11 cellular contexts compared by ENCODE assay signal in the genomic region with DNA sequence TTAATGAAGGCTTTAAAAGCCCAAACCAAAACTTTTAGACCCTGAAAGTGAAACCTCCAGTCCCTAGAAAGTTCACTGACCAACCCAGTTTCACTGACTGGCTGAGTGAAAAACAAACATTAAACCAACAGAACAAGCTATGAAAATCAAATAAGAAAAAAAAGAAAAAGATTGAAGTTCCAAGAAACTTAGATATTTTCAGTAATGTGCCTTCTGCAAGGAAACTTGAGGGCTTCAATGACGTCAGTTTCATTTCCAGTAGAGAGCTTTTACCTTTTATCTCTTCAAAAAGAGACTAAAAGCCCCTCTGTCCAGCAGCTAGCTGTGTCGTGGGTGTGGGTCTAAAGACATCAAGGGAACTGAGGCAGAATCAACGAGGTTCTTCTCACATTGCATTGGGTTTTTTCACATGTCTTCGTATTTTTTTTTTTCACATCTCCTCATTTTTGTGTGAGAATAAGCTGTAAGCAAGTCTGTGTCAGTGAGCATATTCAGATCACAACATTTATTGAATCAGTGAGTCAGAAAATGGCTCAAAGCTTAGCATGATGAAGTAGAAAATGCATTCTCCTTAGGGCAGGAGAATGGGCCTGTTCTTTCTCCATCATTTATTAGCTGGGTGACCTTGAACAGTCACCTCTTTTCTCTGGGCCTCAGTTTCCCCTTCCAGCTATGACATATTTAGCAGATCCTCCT. TPM values are rescaled to one million over a fixed set of nuclear protein-coding genes. Genes with fewer than 3 reads are reported as not detected.
DNase-seq lines count a peak whose midpoint lies in the region; ATAC-seq and TF ChIP-seq lines count a peak whose summit lies in the region.
"Had no signal": no experiment of that assay in that cellular context is flagged by ENCODE, and none has a peak within 500 bp of the region (broad histone marks: within the 10 kb centered on the region; RNA-seq: fewer than 3 reads in every experiment).

No MANE protein-coding gene starts in this region.

- DNase-seq in GM12865 (ENCODE audit: low read depth) (peak; percentile 55), left cardiac atrium (no peak), HUDEP-2 (lab: John Stamatoyannopoulos, UW; ENCODE audit: unreplicated experiment in 76 of 76) (no peak), SKM-1 treated with dmso at 0.1 percent for 144 hours (lab: John Stamatoyannopoulos, UW; ENCODE audit: unreplicated experiment) (no peak)
- no peak for DNase-seq in central memory CD8-positive, alpha-beta T cell (ENCODE audit: low spot score in 2 of 2)
- DNase-seq: DND-41, mammary epithelial cell had no signal

- peak overlapping the region; percentile 23 for H3K4me3 Mint-ChIP-seq in central memory CD8-positive, alpha-beta T cell

- no peak for TF ChIP-seq CTCF in GM12865 (IDR thresholded peaks at IDR 0.05; ENCODE audit: insufficient read depth, low read depth, low read length, missing control alignments)

- H3K27ac Mint-ChIP-seq in central memory CD8-positive, alpha-beta T cell (ENCODE audit: low read depth), result peak overlapping the region; percentile 78

- peaks cover 11% of the 10 kb centered on the region for H3K9me3 Mint-ChIP-seq in central memory CD8-positive, alpha-beta T cell

- no peak overlapping the region for H3K4me3 ChIP-seq in GM12865 (ENCODE audit: low read depth, low read length)

- peaks cover 54% of the 10 kb centered on the region for H3K4me1 Mint-ChIP-seq in central memory CD8-positive, alpha-beta T cell

- H3K27me3 Mint-ChIP-seq in central memory CD8-positive, alpha-beta T cell, result no peaks in the 10 kb centered on the region

- peaks cover 1% of the 10 kb centered on the region for H3K36me3 Mint-ChIP-seq in central memory CD8-positive, alpha-beta T cell (ENCODE audit: insufficient read depth)

- ATAC-seq in GM19467 (IDR thresholded peaks at IDR 0.05; ENCODE audit: unreplicated experiment) (peak; percentile 51), HG03520 (IDR thresholded peaks at IDR 0.05; ENCODE audit: unreplicated experiment) (peak; percentile 42), left cardiac atrium (no peak), GM19463 (IDR thresholded peaks at IDR 0.05; ENCODE audit: unreplicated experiment) (no peak)
- ATAC-seq in central memory CD8-positive, alpha-beta T cell (replicated peaks; ENCODE audit: extremely low read depth, poor library complexity, severe bottlenecking), result no peak
- ATAC-seq: esophagus mucosa had no signal

- intact Hi-C loops in left cardiac atrium (cut with DNase I), result loop anchor here in 1 of 2 donors (5.0 kb wide), 1 partner anchor 42 kb away; no protein-coding TSS in a partner anchor

RNA-seq across cellular contexts. Expression of a gene that starts 54.8 kb away (rescaled TPM):
- total RNA-seq in left cardiac atrium, result 100 to 1,000 TPM in 1 of 2 donors, 10 to 100 TPM in 1; 91.7 to 113 TPM

Comparison
In these comparisons a context has a peak if more than half of its experiments do, and no peak if none do; other contexts are left out.
1. ATAC-seq: peak in GM19467 (single experiment) and HG03520 (single experiment); none in central memory CD8-positive, alpha-beta T cell (single experiment), left cardiac atrium (0 of 2) and GM19463 (single experiment).